Comparison of ENCODE assay signal across 1 cellular context in genomic region chr6:36608788-36609563, GRCh38.
TF ChIP-seq lines count a peak whose summit lies in the region.

No MANE protein-coding gene starts in this region.

TF ChIP-seq in K562, 482 proteins besides CTCF, POLR2A, EP300 and RAD21:
- TF ChIP-seq ESRRA (IDR thresholded peaks at IDR 0.05; ENCODE audit: borderline replicate concordance, low read depth) (peak; percentile 58; the same call in 1 of the 2 replicates), ZNF766 (CRISPR knock-in tag; conservative IDR thresholded peaks at IDR 0.05) (no peak), DNMT1 (IDR thresholded peaks at IDR 0.05) (no peak), POLR2B (IDR thresholded peaks at IDR 0.05; ENCODE audit: low read depth, partially characterized antibody) (peak; percentile 12), GABPB1 (CRISPR knock-in tag; IDR thresholded peaks at IDR 0.05) (no peak), NCOA6 (IDR thresholded peaks at IDR 0.05) (no peak), BCLAF1 (IDR thresholded peaks at IDR 0.05; ENCODE audit: borderline replicate concordance in 1 of 2, control insufficient read depth in 1 of 2, low read depth in 2 of 2, low read length in 1 of 2) (0 out of 4 replicates have a peak, but pooled peaks of 1 of the 2 experiments have one; percentile 51), PML (IDR thresholded peaks at IDR 0.05; ENCODE audit: low read length) (peak; percentile 14; the same call in 1 of the 2 replicates), ETS1 (conservative IDR thresholded peaks at IDR 0.05; ENCODE audit: control insufficient read depth, low read depth, low read length) (no peak), RNF219 (CRISPR knock-in tag; IDR thresholded peaks at IDR 0.05) (0 out of 2 replicates have a peak, but pooled peaks have one; percentile 55), ZNF398 (CRISPR knock-in tag; IDR thresholded peaks at IDR 0.05) (no peak), HBP1 (CRISPR knock-in tag; IDR thresholded peaks at IDR 0.05) (0 out of 2 replicates have a peak, but pooled peaks have one; percentile 23), ZNF274 (IDR thresholded peaks at IDR 0.05; ENCODE audit: borderline replicate concordance, low read depth, low read length) (no peak)
